Comparison of ENCODE assay signal across 8 cellular contexts in the genomic region with DNA sequence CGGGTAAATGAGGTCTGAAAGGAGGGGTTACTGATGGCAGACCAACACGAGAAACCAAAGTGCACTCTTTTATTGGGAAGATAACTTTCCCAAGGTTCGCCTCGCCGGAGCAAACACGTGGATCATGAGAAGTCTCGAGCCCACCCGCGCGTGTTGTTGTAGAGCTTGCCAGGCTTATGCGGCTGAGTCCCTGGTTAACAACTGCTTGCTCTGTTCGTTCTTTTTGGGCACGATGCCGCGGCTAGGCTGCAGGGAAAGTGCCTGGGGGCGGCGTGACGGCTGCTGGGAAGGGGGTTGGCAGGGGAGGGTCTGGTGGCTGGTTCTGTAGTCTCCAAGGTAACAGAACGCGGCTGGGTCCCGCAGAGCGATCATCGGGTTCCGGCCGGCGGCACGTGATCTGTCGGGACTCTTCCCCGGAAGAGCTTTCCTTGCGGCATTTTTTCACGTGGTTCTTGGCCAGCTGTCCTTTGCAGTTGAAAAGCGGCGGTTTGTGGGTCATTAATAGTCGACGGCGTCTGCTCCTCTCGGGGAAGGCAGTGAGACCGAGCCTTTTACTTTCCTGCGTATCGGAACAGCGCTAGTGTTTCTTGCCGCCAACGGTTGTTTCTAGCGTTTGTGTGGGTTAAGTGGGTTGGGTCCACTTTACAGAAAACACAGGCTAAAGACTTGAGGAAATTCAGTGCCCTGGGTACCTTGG. TPM values are rescaled to one million over a fixed set of nuclear protein-coding genes. Genes with fewer than 3 reads are reported as not detected.
DNase-seq lines count a peak whose midpoint lies in the region; ATAC-seq lines count a peak whose summit lies in the region.

No MANE protein-coding gene starts in this region.

- peak overlapping the region; percentile 76 for H3K27ac ChIP-seq in naive thymus-derived CD4-positive, alpha-beta T cell (ENCODE audit: low read depth, low read length)

- H3K9me3 ChIP-seq in naive thymus-derived CD4-positive, alpha-beta T cell (ENCODE audit: control insufficient read depth in 2 of 3, low read length in 3 of 3), result no peaks in the 10 kb centered on the region

- peaks cover 20 to 28% of the 10 kb centered on the region in 2 donors for H3K4me1 ChIP-seq in naive thymus-derived CD4-positive, alpha-beta T cell (ENCODE audit: control insufficient read depth in 2 of 2, insufficient read depth in 2 of 2, low read length in 2 of 2)

- H3K36me3 Mint-ChIP-seq in activated T-helper 2 cell treated with anti-CD3 and anti-CD28 coated beads, Interferon-gamma antibody, Interleukin-2, Interleukin-4, amounts not matched to agents 10 μg/mL and 5 μg/mL and 100 μg/mL, durations not matched to agents 14 hours and 24 hours and 36 hours (ENCODE audit: low read depth), result peaks cover 14% of the 10 kb centered on the region
- H3K36me3 Mint-ChIP-seq in naive thymus-derived CD4-positive, alpha-beta T cell, result peaks cover 0 to 19% (median 0%) of the 10 kb centered on the region in 5 donors

- CTCF ChIA-PET in naive thymus-derived CD4-positive, alpha-beta T cell (lab: Charles Lee), result interaction anchor here (0.7 to 2.7 kb wide), 3 partner anchors 13 to 58 kb away, joined by 3 to 13 read pairs (median 4); no protein-coding TSS in a partner anchor

- H3K4me3 ChIP-seq in naive thymus-derived CD4-positive, alpha-beta T cell (ENCODE audit: low read length), result peak overlapping the region; percentile 64

- no peaks in the 10 kb centered on the region for H3K27me3 ChIP-seq in naive thymus-derived CD4-positive, alpha-beta T cell (ENCODE audit: control insufficient read depth in 2 of 2, insufficient read depth in 2 of 2, low read length in 2 of 2)

- peak overlapping the region; percentile 87 for H3K27ac Mint-ChIP-seq in activated T-helper 2 cell treated with anti-CD3 and anti-CD28 coated beads, Interferon-gamma antibody, Interleukin-2, Interleukin-4, amounts not matched to agents 10 μg/mL and 5 μg/mL and 100 μg/mL, durations not matched to agents 14 hours and 24 hours and 36 hours
- H3K27ac Mint-ChIP-seq in naive thymus-derived CD4-positive, alpha-beta T cell, result peak overlapping the region; percentile 92 to 98 (median 96)

- POLR2A ChIA-PET in naive thymus-derived CD4-positive, alpha-beta T cell (lab: Charles Lee), result interaction anchor here (0.6 to 2.3 kb wide), 6 partner anchors 9 to 112 kb away, joined by 3 to 8 read pairs (median 5); partner anchors contain the start of gene MAPKBP1

- intact Hi-C loops in activated T-helper 2 cell treated with anti-CD3 and anti-CD28 coated beads, Interferon-gamma antibody, Interleukin-2, Interleukin-4, amounts not matched to agents 10 μg/mL and 5 μg/mL and 100 μg/mL, durations not matched to agents 14 hours and 24 hours and 36 hours (cut with micrococcal nuclease), result loop anchor here (2.0 to 5.0 kb wide), 3 partner anchors 36 to 431 kb away; partner anchors contain the start of genes CHP1 and EXD1
- intact Hi-C loops in naive thymus-derived CD4-positive, alpha-beta T cell (cut with micrococcal nuclease), result loop anchor here (1.0 to 10.0 kb wide), 13 partner anchors 29 to 1849 kb away; partner anchors contain the start of genes CHAC1 (in 1 of the 2), GANC (in 1 of the 2), JMJD7 (in 1 of the 2) and MAPKBP1 (in 1 of the 2)

- ATAC-seq in GM18868 (IDR thresholded peaks at IDR 0.05; ENCODE audit: unreplicated experiment), result peak; percentile 36
- peak; percentile 49 for ATAC-seq in naive thymus-derived CD4-positive, alpha-beta T cell

- peaks cover 20% of the 10 kb centered on the region for H3K27me3 Mint-ChIP-seq in activated T-helper 2 cell treated with anti-CD3 and anti-CD28 coated beads, Interferon-gamma antibody, Interleukin-2, Interleukin-4, amounts not matched to agents 10 μg/mL and 5 μg/mL and 100 μg/mL, durations not matched to agents 14 hours and 24 hours and 36 hours (ENCODE audit: low read depth)
- H3K27me3 Mint-ChIP-seq in naive thymus-derived CD4-positive, alpha-beta T cell, result peaks cover 0 to 38% (median 0%) of the 10 kb centered on the region in 5 donors

- peaks cover 35% of the 10 kb centered on the region for H3K4me1 Mint-ChIP-seq in activated T-helper 2 cell treated with anti-CD3 and anti-CD28 coated beads, Interferon-gamma antibody, Interleukin-2, Interleukin-4, amounts not matched to agents 10 μg/mL and 5 μg/mL and 100 μg/mL, durations not matched to agents 14 hours and 24 hours and 36 hours (ENCODE audit: low read depth)
- peaks cover 19 to 73% (median 56%) of the 10 kb centered on the region in 7 donors for H3K4me1 Mint-ChIP-seq in naive thymus-derived CD4-positive, alpha-beta T cell

- H3K4me3 Mint-ChIP-seq in activated T-helper 2 cell treated with anti-CD3 and anti-CD28 coated beads, Interferon-gamma antibody, Interleukin-2, Interleukin-4, amounts not matched to agents 10 μg/mL and 5 μg/mL and 100 μg/mL, durations not matched to agents 14 hours and 24 hours and 36 hours (ENCODE audit: low read depth), result peak overlapping the region; percentile 88
- peak overlapping the region; percentile 90 to 100 (median 92) for H3K4me3 Mint-ChIP-seq in naive thymus-derived CD4-positive, alpha-beta T cell

- H3K9me3 Mint-ChIP-seq in activated T-helper 2 cell treated with anti-CD3 and anti-CD28 coated beads, Interferon-gamma antibody, Interleukin-2, Interleukin-4, amounts not matched to agents 10 μg/mL and 5 μg/mL and 100 μg/mL, durations not matched to agents 14 hours and 24 hours and 36 hours, result peaks cover 7% of the 10 kb centered on the region
- H3K9me3 Mint-ChIP-seq in naive thymus-derived CD4-positive, alpha-beta T cell, result peaks cover 0 to 7% (median 0%) of the 10 kb centered on the region in 11 donors

- DNase-seq in HuH-7 (ENCODE audit: low spot score), result peak; percentile 37
- peak; percentile 85 for DNase-seq in RPMI8226
- peak; percentile 58 for DNase-seq in activated T-helper 2 cell treated with anti-CD3 and anti-CD28 coated beads, Interferon-gamma antibody, Interleukin-2, Interleukin-4, amounts not matched to agents 10 μg/mL and 5 μg/mL and 100 μg/mL, durations not matched to agents 14 hours and 24 hours and 36 hours (ENCODE audit: low spot score)
- DNase-seq in fibroblast of peridontal ligament (ENCODE audit: extremely low read depth), result peak; percentile 66
- DNase-seq in naive thymus-derived CD4-positive, alpha-beta T cell, result peak; percentile 41 to 80 (median 60)
- peak; percentile 41 to 52 for DNase-seq in stimulated activated CD8-positive, alpha-beta memory T cell treated with anti-CD3 and anti-CD28 coated beads, Interleukin-7, amount 100 ng/mL, for 48 hours (ENCODE audit: extremely low read depth in 1 of 2, low read depth in 1 of 2)
- DNase-seq in NCI-H1048 (lab: John Stamatoyannopoulos, UW), result no peak

- H3K36me3 ChIP-seq in naive thymus-derived CD4-positive, alpha-beta T cell (ENCODE audit: control insufficient read depth in 2 of 3, insufficient read depth in 3 of 3, low read length in 3 of 3), result no peaks in the 10 kb centered on the region

RNA-seq across cellular contexts. Expression of gene MGA, which starts 1.5 kb away (rescaled TPM):
- total RNA-seq in activated T-helper 2 cell treated with anti-CD3 and anti-CD28 coated beads, Interferon-gamma antibody, Interleukin-2, Interleukin-4, amounts not matched to agents 10 μg/mL and 5 μg/mL and 100 μg/mL, durations not matched to agents 14 hours and 24 hours and 36 hours, result 37.7 and 38.2 TPM in 2 replicates
- 10 to 100 TPM; 35.8 to 73.8 (median 47.3) TPM for total RNA-seq in naive thymus-derived CD4-positive, alpha-beta T cell
- polyA plus RNA-seq in naive thymus-derived CD4-positive, alpha-beta T cell, result 10 to 100 TPM; 12.7 to 25.1 TPM
